ENCODE assay signal across 26 cellular contexts in genomic region chr12:58924652-58925051, GRCh38. TPM values are rescaled to one million over a fixed set of nuclear protein-coding genes. Genes with fewer than 3 reads are reported as not detected.
A peak's percentile ranks its signal among the peaks of the same experiment; 100 is the strongest.
DNase-seq lines count a peak whose midpoint lies in the region; ATAC-seq and TF ChIP-seq lines count a peak whose summit lies in the region.
"Had no signal": no experiment of that assay in that cellular context is flagged by ENCODE, and none has a peak within 500 bp of the region (broad histone marks: within the 10 kb centered on the region; RNA-seq: fewer than 3 reads in every experiment).

No MANE protein-coding gene starts in this region.

- H2BK120ac ChIP-seq in mesendoderm (ENCODE audit: low read depth, low read length), result peak overlapping the region; percentile 99

- POLR2A ChIA-PET in HEK293 (lab: Yijun Ruan, JAX), result no interaction called here

- no peak overlapping the region for H3K4ac ChIP-seq in mesendoderm (ENCODE audit: low read depth, low read length)

- H3K36me3 ChIP-seq in HEK293 (ENCODE audit: control insufficient read depth in 2 of 2, insufficient read depth in 1 of 2, low read length in 2 of 2) (no peaks in the 10 kb centered on the region), body of pancreas (replicated peaks in 1 of 2; ENCODE audit: insufficient read depth in 1 of 2, low read depth in 2 of 2) (no peaks in the 10 kb centered on the region), mesendoderm (ENCODE audit: control insufficient read depth, insufficient read depth, low read length) (no peaks in the 10 kb centered on the region), parathyroid adenoma (ENCODE audit: control insufficient read depth, insufficient read depth, low read length) (no peaks in the 10 kb centered on the region), tibial artery (no peaks in the 10 kb centered on the region)
- H3K36me3 ChIP-seq: BLaER1 treated with 17β-estradiol and CSF1 and Interleukin-3, amounts not matched to agents 10 nM and 100 nM; HAP-1 had no signal

- no peak overlapping the region for H3K9ac ChIP-seq in mesendoderm (ENCODE audit: low read length)
- H3K9ac ChIP-seq in parathyroid adenoma, result no peak overlapping the region
- H3K9ac ChIP-seq: BLaER1 treated with 17β-estradiol and CSF1 and Interleukin-3, amounts not matched to agents 10 nM and 100 nM had no signal

- H3K27me3 ChIP-seq in body of pancreas (no peaks in the 10 kb centered on the region), mesendoderm (ENCODE audit: insufficient read depth, low read length, poor library complexity) (no peaks in the 10 kb centered on the region), parathyroid adenoma (ENCODE audit: control insufficient read depth, insufficient read depth, low read length) (no peaks in the 10 kb centered on the region), tibial artery (no peaks in the 10 kb centered on the region), foreskin keratinocyte (no peaks in the 10 kb centered on the region)
- H3K27me3 ChIP-seq: BLaER1 treated with 17β-estradiol and CSF1 and Interleukin-3, amounts not matched to agents 10 nM and 100 nM; SJSA1 had no signal

- H2AFZ ChIP-seq in parathyroid adenoma, result peak overlapping the region; percentile 30

- no peaks in the 10 kb centered on the region for H3K79me1 ChIP-seq in mesendoderm (ENCODE audit: low read length)

- ATAC-seq in body of pancreas (no peak), HG03439 (IDR thresholded peaks at IDR 0.05; ENCODE audit: unreplicated experiment) (no peak), foreskin keratinocyte (no peak)
- ATAC-seq: A549, K562 had no signal

- H3K4me3 ChIP-seq in HEK293 (ENCODE audit: low read depth, low read length) (no peak overlapping the region), body of pancreas (no peak overlapping the region), mesendoderm (ENCODE audit: low read length) (no peak overlapping the region), parathyroid adenoma (ENCODE audit: low read depth, low read length) (no peak overlapping the region), tibial artery (no peak overlapping the region)
- H3K4me3 ChIP-seq: A549; BLaER1 treated with 17β-estradiol and CSF1 and Interleukin-3, amounts not matched to agents 10 nM and 100 nM; HAP-1; K562; SJSA1 had no signal

- H3K9me3 ChIP-seq in HEK293 (ENCODE audit: control insufficient read depth, insufficient read depth, low read depth, low read length) (no peaks in the 10 kb centered on the region), body of pancreas (no peaks in the 10 kb centered on the region), parathyroid adenoma (ENCODE audit: control insufficient read depth, low read length) (no peaks in the 10 kb centered on the region), tibial artery (no peaks in the 10 kb centered on the region)
- H3K9me3 ChIP-seq: A549, HAP-1, SJSA1 had no signal

- intact Hi-C loops in body of pancreas (cut with DNase I) (no loop called here), tibial artery (cut with DNase I; ENCODE audit: low total_unique reads) (no loop called here)

- peak overlapping the region; percentile 95 for H2BK5ac ChIP-seq in mesendoderm (ENCODE audit: low read length)

- no peak overlapping the region for H4K5ac ChIP-seq in mesendoderm (ENCODE audit: low read length)

- H3K23ac ChIP-seq in mesendoderm (ENCODE audit: low read length), result no peak overlapping the region

- H3K18ac ChIP-seq in mesendoderm (ENCODE audit: low read length), result peak overlapping the region; percentile 92

- CTCF ChIA-PET in HEK293 (lab: Yijun Ruan, JAX), result no interaction called here

- TF ChIP-seq CTCF in HEK293 (tag by site-specific recombination; IDR thresholded peaks at IDR 0.05), result no peak
- no peak for TF ChIP-seq CTCF in body of pancreas (IDR thresholded peaks at IDR 0.05)
- no peak for TF ChIP-seq CTCF in parathyroid adenoma (IDR thresholded peaks at IDR 0.05)
- no peak for TF ChIP-seq CTCF in tibial artery (IDR thresholded peaks at IDR 0.05)
- TF ChIP-seq CTCF in foreskin keratinocyte (conservative IDR thresholded peaks at IDR 0.05), result no peak

- no peak for TF ChIP-seq POLR2A in body of pancreas (IDR thresholded peaks at IDR 0.05)

- H2BK15ac ChIP-seq in mesendoderm (replicated peaks; ENCODE audit: low read depth), result no peak overlapping the region

- peak overlapping the region; percentile 39 for H4K8ac ChIP-seq in mesendoderm (ENCODE audit: low read depth, low read length)

- H3K56ac ChIP-seq in mesendoderm (ENCODE audit: low read length), result peak overlapping the region; percentile 73

- no peak overlapping the region for H2AK5ac ChIP-seq in mesendoderm (ENCODE audit: low read length)

- H3K4me2 ChIP-seq in mesendoderm (ENCODE audit: low read length) (no peak overlapping the region), parathyroid adenoma (ENCODE audit: low read length) (no peak overlapping the region)
- H3K4me2 ChIP-seq: A549; BLaER1 treated with 17β-estradiol and CSF1 and Interleukin-3, amounts not matched to agents 10 nM and 100 nM had no signal

- no peak for DNase-seq in body of pancreas
- no peak for DNase-seq in mesendoderm
- no peak for DNase-seq in tibial artery
- no peak for DNase-seq in NOMO-1 treated with DMSO at 0.1 percent for 48 hours (lab: John Stamatoyannopoulos, UW; ENCODE audit: unreplicated experiment)
- DNase-seq in foreskin keratinocyte, result no peak
- DNase-seq: AML-193; CD4-positive, alpha-beta T cell; GOT3; MV-4-11; NCI-H1105; NCI-H1436 treated with DMSO at 0.1 percent for 48 hours; NCI-H187 treated with DMSO at 0.1 percent for 48 hours; NCI-H446; NCI-H524 treated with DMSO at 0.1 percent for 48 hours; NCI-H82; NK-92 treated with Interleukin-12 subunit alpha and Interleukin-12 subunit beta, amount 100 ng/mL, for 24 hours; Right ventricle myocardium superior; RPMI8226 had no signal

- WGBS in body of pancreas, 2 donors, result 75 to 83% methylated on average over 1 of the region's 1 CpG
- no CpG with 5 or more reads among the region's 1 CpG for WGBS in mesendoderm (ENCODE audit: extremely low coverage, insufficient coverage, low lambda C conversion rate)

- H3K27ac ChIP-seq in HEK293 (ENCODE audit: extremely low read depth, low read depth, low read length) (peak overlapping the region; percentile 87), body of pancreas (peak overlapping the region in 3 of 4 donors; percentile 51 to 98 (median 73)), mesendoderm (ENCODE audit: low read depth, low read length) (peak overlapping the region; percentile 87), parathyroid adenoma (no peak overlapping the region), tibial artery (no peak overlapping the region), foreskin keratinocyte (no peak overlapping the region)
- H3K27ac ChIP-seq: BLaER1 treated with 17β-estradiol and CSF1 and Interleukin-3, amounts not matched to agents 10 nM and 100 nM had no signal

- H3K4me1 ChIP-seq in HEK293 (ENCODE audit: control insufficient read depth, insufficient read depth, low read length) (peaks cover 41% of the 10 kb centered on the region), body of pancreas (peaks cover 63% of the 10 kb centered on the region), mesendoderm (ENCODE audit: control insufficient read depth, low read depth, low read length) (peaks cover 14% of the 10 kb centered on the region), parathyroid adenoma (no peaks in the 10 kb centered on the region), tibial artery (peaks cover 0 to 15% (median 3%) of the 10 kb centered on the region in 4 donors), foreskin keratinocyte (peaks cover 9% of the 10 kb centered on the region)

- H3K79me2 ChIP-seq in mesendoderm (ENCODE audit: control insufficient read depth, insufficient read depth, low read length), result peaks cover under 1% of the 10 kb centered on the region
- peaks cover under 1% of the 10 kb centered on the region for H3K79me2 ChIP-seq in parathyroid adenoma

TF ChIP-seq in HEK293, 187 proteins besides CTCF, POLR2A, EP300 and RAD21 (continues in another document):
- TF ChIP-seq ZNF600 (tag by site-specific recombination; IDR thresholded peaks at IDR 0.05) (no peak), ZNF280C (tag by site-specific recombination; IDR thresholded peaks at IDR 0.05) (no peak), ZNF266 (tag by site-specific recombination; IDR thresholded peaks at IDR 0.05; ENCODE audit: low read depth) (no peak), ZSCAN16 (tag by site-specific recombination; IDR thresholded peaks at IDR 0.05) (no peak), PRDM6 (tag by site-specific recombination; IDR thresholded peaks at IDR 0.05) (no peak), ZNF426 (tag by site-specific recombination; IDR thresholded peaks at IDR 0.05) (no peak)

RNA-seq across cellular contexts. Expression of gene LRIG3, which starts 4.3 kb away (rescaled TPM):
- total RNA-seq in body of pancreas, result 10 to 100 TPM; 68.6 to 71.6 TPM
- polyA plus RNA-seq in mesendoderm (2013, experiment 1 of 2), result 15.6 TPM
- 16.0 TPM for polyA plus RNA-seq in mesendoderm (2013, experiment 2 of 2)
- 25.9 TPM in 2 replicates for total RNA-seq in foreskin keratinocyte
- 4.8 and 6.6 TPM in 2 replicates for polyA plus RNA-seq in foreskin keratinocyte
- total RNA-seq: CD4-positive, alpha-beta T cell; K562 had no signal

Comparison
In these comparisons a context has a peak if more than half of its experiments do, and no peak if none do; other contexts are left out.
1. H3K27ac ChIP-seq: peak in HEK293 (single experiment), body of pancreas (3 of 4) and mesendoderm (single experiment); none in parathyroid adenoma (single experiment), tibial artery (0 of 2) and foreskin keratinocyte (single experiment).